Comparison of ENCODE assay signal across 13 cellular contexts in genomic region chr2:143575340-143575739, GRCh38.
DNase-seq lines count a peak whose midpoint lies in the region; ATAC-seq, FAIRE-seq and TF ChIP-seq lines count a peak whose summit lies in the region.
"Had no signal": no experiment of that assay in that cellular context is flagged by ENCODE, and none has a peak within 500 bp of the region (broad histone marks: within the 10 kb centered on the region; RNA-seq: fewer than 3 reads in every experiment).

No MANE protein-coding gene starts in this region.

- H3K27ac Mint-ChIP-seq in activated CD8-positive, alpha-beta memory T cell treated with anti-CD3 and anti-CD28 coated beads, Interleukin-2, amount 10 ng/mL, durations not matched to agents 7 days and 5 days = no peak overlapping the region

- POLR2A ChIA-PET in AG04449 (lab: Yijun Ruan, JAX) = no interaction called here

- ATAC-seq in activated CD8-positive, alpha-beta memory T cell treated with anti-CD3 and anti-CD28 coated beads, Interleukin-2, amount 10 ng/mL, durations not matched to agents 7 days and 5 days = no peak

- H3K27me3 Mint-ChIP-seq in activated CD8-positive, alpha-beta memory T cell treated with anti-CD3 and anti-CD28 coated beads, Interleukin-2, amount 10 ng/mL, durations not matched to agents 7 days and 5 days = no peaks in the 10 kb centered on the region

- in situ Hi-C loops in GM13977 (cut with MboI; ENCODE audit: low pct_unique_long_range_greater_than_20kb, low sequenced_read_pairs, unreplicated experiment) = no loop called here

- H3K4me3 ChIP-seq in AG04449 (ENCODE audit: low read depth, low read length) (no peak overlapping the region), fibroblast of villous mesenchyme (ENCODE audit: low read depth, low read length) (no peak overlapping the region)
- H3K4me3 ChIP-seq: ascending aorta had no signal

- CTCF ChIA-PET in AG04449 (lab: Yijun Ruan, JAX) = interaction anchor here (0.8 to 1.0 kb wide), 2 partner anchors 9 to 13 kb away, joined by 3 to 4 read pairs; no protein-coding TSS in a partner anchor
- CTCF ChIA-PET in activated CD8-positive, alpha-beta memory T cell treated with anti-CD3 and anti-CD28 coated beads, Interleukin-2, amount 10 ng/mL, durations not matched to agents 7 days and 5 days (lab: Charles Lee) = interaction anchor here (0.6 to 1.0 kb wide), 2 partner anchors 9 to 1431 kb away, joined by 3 read pairs; no protein-coding TSS in a partner anchor

- DNase-seq in AG04449 (ENCODE audit: low read depth, low spot score) = no peak
- DNase-seq in GM13977 (ENCODE audit: low spot score) = no peak
- peak; percentile 9 for DNase-seq in RPMI8226
- peak; percentile 18 for DNase-seq in fibroblast of villous mesenchyme (ENCODE audit: low read depth)
- DNase-seq in activated CD8-positive, alpha-beta memory T cell treated with anti-CD3 and anti-CD28 coated beads, Interleukin-2, amount 10 ng/mL, durations not matched to agents 7 days and 5 days = no peak
- no peak for DNase-seq in activated CD4-positive, alpha-beta T cell treated with anti-CD3 and anti-CD28 coated beads for 4 hours
- DNase-seq in superior temporal gyrus (ENCODE audit: extremely low spot score) = no peak
- DNase-seq in urothelium cell line (ENCODE audit: low spot score) = no peak
- DNase-seq: activated CD4-positive, alpha-beta T cell treated with anti-CD3 and anti-CD28 coated beads, Interleukin-2, amount 50 U/mL, for 4 hours; DMS79; NCI-H526 treated with DMSO at 0.1 percent for 48 hours; occipital lobe had no signal

- H3K4me3 Mint-ChIP-seq in activated CD8-positive, alpha-beta memory T cell treated with anti-CD3 and anti-CD28 coated beads, Interleukin-2, amount 10 ng/mL, durations not matched to agents 7 days and 5 days = no peak overlapping the region

- TF ChIP-seq CTCF in AG04449 (IDR thresholded peaks at IDR 0.05; ENCODE audit: insufficient read depth, low read length, missing control alignments) (peak; percentile 16), GM13977 (IDR thresholded peaks at IDR 0.05; ENCODE audit: extremely low read depth, insufficient read depth, missing control alignments) (peak; percentile 23), fibroblast of villous mesenchyme (IDR thresholded peaks at IDR 0.05; ENCODE audit: insufficient read depth, low read depth, low read length) (peak; percentile 64)

- FAIRE-seq in urothelium cell line (lab: Jason Lieb, UNC) = no peak

- peaks cover 2% of the 10 kb centered on the region for H3K4me1 Mint-ChIP-seq in activated CD8-positive, alpha-beta memory T cell treated with anti-CD3 and anti-CD28 coated beads, Interleukin-2, amount 10 ng/mL, durations not matched to agents 7 days and 5 days

- peaks cover 22% of the 10 kb centered on the region for H3K36me3 Mint-ChIP-seq in activated CD8-positive, alpha-beta memory T cell treated with anti-CD3 and anti-CD28 coated beads, Interleukin-2, amount 10 ng/mL, durations not matched to agents 7 days and 5 days

- H3K9me3 Mint-ChIP-seq in activated CD8-positive, alpha-beta memory T cell treated with anti-CD3 and anti-CD28 coated beads, Interleukin-2, amount 10 ng/mL, durations not matched to agents 7 days and 5 days (ENCODE audit: low read depth) = no peaks in the 10 kb centered on the region

Comparison
In these comparisons a context has a peak if more than half of its experiments do, and no peak if none do; other contexts are left out.
1. DNase-seq: peak in RPMI8226 (single experiment) and fibroblast of villous mesenchyme (single experiment); none in AG04449 (single experiment), GM13977 (single experiment), activated CD8-positive, alpha-beta memory T cell treated with anti-CD3 and anti-CD28 coated beads, Interleukin-2, amount 10 ng/mL, durations not matched to agents 7 days and 5 days (single experiment), activated CD4-positive, alpha-beta T cell treated with anti-CD3 and anti-CD28 coated beads for 4 hours (0 of 2), superior temporal gyrus (single experiment) and urothelium cell line (single experiment).
2. Peak in every context shown above with its lines, with median percentiles within 50 percentile points of each other: CTCF ChIP-seq.